Comparison of ENCODE assay signal across 8 cellular contexts in the genomic region with DNA sequence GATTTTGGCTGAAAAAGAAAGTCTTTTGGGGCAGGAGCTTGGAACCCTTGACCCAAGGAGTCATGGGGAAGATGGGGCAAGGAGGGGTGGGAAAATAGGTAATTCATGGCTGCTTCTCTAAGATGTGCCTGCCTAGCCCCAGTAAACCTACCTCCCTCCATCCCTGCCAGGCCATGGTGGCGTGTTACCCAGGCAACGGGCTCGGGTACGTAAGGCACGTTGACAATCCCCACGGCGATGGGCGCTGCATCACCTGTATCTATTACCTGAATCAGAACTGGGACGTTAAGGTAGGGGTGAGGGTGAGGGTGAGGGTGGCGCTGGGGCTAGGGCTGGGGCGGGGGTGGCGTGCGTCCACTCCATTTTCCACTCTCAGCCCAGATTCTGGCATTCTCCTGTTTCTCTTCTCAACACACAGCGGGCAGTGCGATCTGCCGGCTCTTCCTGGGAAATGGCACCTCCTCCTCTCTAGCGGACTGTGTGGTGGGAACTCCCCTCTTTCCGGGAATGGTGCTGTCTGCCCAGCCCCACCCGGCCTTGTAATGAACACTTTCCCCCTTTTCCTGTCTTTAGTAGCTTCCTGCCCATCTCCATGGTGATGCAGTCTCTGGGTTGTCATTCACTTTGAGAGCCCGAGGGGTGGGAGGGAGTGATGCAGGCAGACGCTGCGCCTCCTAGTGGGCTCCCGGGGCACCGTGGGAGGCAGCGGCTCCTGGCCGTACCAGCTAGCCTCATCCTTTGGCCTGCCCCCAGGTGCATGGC. TPM values are rescaled to one million over a fixed set of nuclear protein-coding genes. Genes with fewer than 3 reads are reported as not detected.
A peak's percentile ranks its signal among the peaks of the same experiment; 100 is the strongest.
DNase-seq lines count a peak whose midpoint lies in the region; ATAC-seq and TF ChIP-seq lines count a peak whose summit lies in the region.

No MANE protein-coding gene starts in this region.

- CTCF ChIA-PET in T-cell (lab: Charles Lee) = interaction anchor here (0.5 to 2.1 kb wide), 7 partner anchors 8 to 662 kb away, joined by 4 to 19 read pairs (median 9); a partner anchor contains a TSS

- peak overlapping the region; percentile 30 for H3K9ac ChIP-seq in adipocyte (ENCODE audit: low read length)

- H3K4me3 ChIP-seq in adipocyte (ENCODE audit: low read length) = peak overlapping the region; percentile 12
- H3K4me3 ChIP-seq in testis = no peak overlapping the region

- H3K27ac Mint-ChIP-seq in T-cell = peak overlapping the region; percentile 96 to 99
- peak overlapping the region; percentile 92 for H3K27ac Mint-ChIP-seq in osteocyte (ENCODE audit: unreplicated experiment)

- ATAC-seq in HG03280 (IDR thresholded peaks at IDR 0.05; ENCODE audit: unreplicated experiment) = peak; percentile 43
- peak; percentile 34 to 62 (median 44) for ATAC-seq in T-cell (replicated peaks in 1 of 4)
- peak; percentile 10 for ATAC-seq in Right ventricle myocardium superior (ENCODE audit: poor library complexity)
- no peak for ATAC-seq in GM21723 (IDR thresholded peaks at IDR 0.05; ENCODE audit: unreplicated experiment)

- H3K36me3 ChIP-seq in adipocyte (ENCODE audit: control insufficient read depth, insufficient read depth, low read length, severe bottlenecking) (peaks cover 58% of the 10 kb centered on the region), testis (ENCODE audit: low read depth, missing control alignments) (no peaks in the 10 kb centered on the region)

- TF ChIP-seq POLR2A in testis (IDR thresholded peaks at IDR 0.05) = no peak

- H3K27me3 Mint-ChIP-seq in T-cell (no peaks in the 10 kb centered on the region), osteocyte (ENCODE audit: unreplicated experiment) (no peaks in the 10 kb centered on the region)

- 38 to 44% methylated on average over 22 to 26 of the region's 26 CpGs for WGBS in testis, 2 donors

- intact Hi-C loops in Right ventricle myocardium superior (cut with DNase I) (loop anchor here (10.0 kb wide), 1 partner anchor 132 kb away; no protein-coding TSS in a partner anchor), testis (cut with DNase I; ENCODE audit: low total_unique reads) (no loop called here)

- H3K4me3 Mint-ChIP-seq in T-cell (peak overlapping the region; percentile 58 to 93 (median 84)), osteocyte (ENCODE audit: unreplicated experiment) (peak overlapping the region; percentile 63)

- H3K9me3 Mint-ChIP-seq in T-cell (no peaks in the 10 kb centered on the region), osteocyte (ENCODE audit: unreplicated experiment) (no peaks in the 10 kb centered on the region)

- H3K36me3 Mint-ChIP-seq in T-cell (peaks cover 19% of the 10 kb centered on the region), osteocyte (ENCODE audit: unreplicated experiment) (peaks cover 20% of the 10 kb centered on the region)

- peak; percentile 81 for DNase-seq in CD1c-positive myeloid dendritic cell (ENCODE audit: extremely low spot score)
- DNase-seq in T-cell = peak; percentile 41 to 83 (median 74)
- peak; percentile 95 for DNase-seq in adipocyte (ENCODE audit: low read depth)
- peak; percentile 87 for DNase-seq in Right ventricle myocardium superior
- DNase-seq in osteocyte (ENCODE audit: extremely low spot score, unreplicated experiment) = peak; percentile 97
- DNase-seq in testis = peak; percentile 87

- TF ChIP-seq CTCF in osteocyte (IDR thresholded peaks at IDR 0.05) = peak; percentile 98
- peak; percentile 67 to 74 (median 71) for TF ChIP-seq CTCF in testis (IDR thresholded peaks at IDR 0.05)

- H3K9me3 ChIP-seq in adipocyte (ENCODE audit: control insufficient read depth, low read length) (no peaks in the 10 kb centered on the region), testis (no peaks in the 10 kb centered on the region)

- POLR2A ChIA-PET in T-cell (lab: Charles Lee) = interaction anchor here (0.5 to 2.0 kb wide), 5 partner anchors 13 to 141 kb away, joined by 3 to 10 read pairs (median 4); a partner anchor contains a TSS

- H3K27ac ChIP-seq in testis = peak overlapping the region in 1 of 2 donors; percentile 72

- H3K4me1 ChIP-seq in adipocyte (ENCODE audit: control insufficient read depth, insufficient read depth, low read length) (peaks cover 52% of the 10 kb centered on the region), testis (peaks cover 51% of the 10 kb centered on the region)

- no peaks in the 10 kb centered on the region for H3K27me3 ChIP-seq in adipocyte (replicated peaks; ENCODE audit: control insufficient read depth, insufficient read depth, low read length)
- H3K27me3 ChIP-seq in testis = no peaks in the 10 kb centered on the region

- H3K4me1 Mint-ChIP-seq in T-cell = peaks cover 88 to 96% (median 96%) of the 10 kb centered on the region in 3 donors
- H3K4me1 Mint-ChIP-seq in osteocyte (ENCODE audit: unreplicated experiment) = peaks cover 77% of the 10 kb centered on the region

RNA-seq across cellular contexts. Expression of a gene that starts 7.6 kb away (rescaled TPM):
- total RNA-seq in T-cell (100 to 1,000 TPM; 150 to 234 (median 224) TPM), Right ventricle myocardium superior (65.4 TPM), osteocyte (94.3 and 104 TPM in 2 replicates), testis (100 to 1,000 TPM; 245 to 260 TPM)
- polyA plus RNA-seq in testis (ENCODE audit: insufficient read depth, low read depth, low replicate concordance) = 489 TPM

RNA-seq across cellular contexts. Expression of a gene that starts 28.5 kb away (rescaled TPM):
- total RNA-seq in T-cell (10 to 100 TPM; 42.4 to 77.9 (median 63.2) TPM), Right ventricle myocardium superior (12.6 TPM), osteocyte (19.7 and 20.4 TPM in 2 replicates), testis (10 to 100 TPM; 44.7 to 49.3 TPM)
- 46.7 TPM for polyA plus RNA-seq in testis (ENCODE audit: insufficient read depth, low read depth, low replicate concordance)

RNA-seq across cellular contexts. Expression of a gene that starts 31.2 kb away (rescaled TPM):
- total RNA-seq in T-cell (1 to 10 TPM in 4 of 5 donors, not detected in 1; 1.5 to 5.2 (median 4.1) TPM), Right ventricle myocardium superior (not detected), osteocyte (2.0 TPM in 1 of 2 replicates, not detected in the other), testis (1 to 10 TPM; 2.4 to 2.8 TPM)
- 2.9 TPM for polyA plus RNA-seq in testis (ENCODE audit: insufficient read depth, low read depth, low replicate concordance)

RNA-seq across cellular contexts. Expression of a gene that starts 43.7 kb away (rescaled TPM):
- total RNA-seq in T-cell (1 to 10 TPM in 1 of 5 donors, under 1 TPM in 2, not detected in 2; 0.59 to 1.1 (median 0.66) TPM), Right ventricle myocardium superior (0.27 TPM), osteocyte (not detected in 2 replicates), testis (not detected)
- polyA plus RNA-seq in testis (ENCODE audit: insufficient read depth, low read depth, low replicate concordance) = not detected

RNA-seq across cellular contexts. Expression of a gene that starts 55.6 kb away (rescaled TPM):
- 100 to 1,000 TPM in 1 of 5 donors, 10 to 100 TPM in 4; 65.2 to 101 (median 79.1) TPM for total RNA-seq in T-cell
- 27.7 TPM for total RNA-seq in Right ventricle myocardium superior
- total RNA-seq in osteocyte = 48.0 and 53.2 TPM in 2 replicates
- 10 to 100 TPM; 89.8 to 91.5 TPM for total RNA-seq in testis
- polyA plus RNA-seq in testis (ENCODE audit: insufficient read depth, low read depth, low replicate concordance) = 67.8 TPM
